Comparison of ENCODE assay signal across 12 cellular contexts in genomic region chr16:28183441-28183840, GRCh38. TPM values are rescaled to one million over a fixed set of nuclear protein-coding genes. Genes with fewer than 3 reads are reported as not detected.
DNase-seq lines count a peak whose midpoint lies in the region; ATAC-seq and TF ChIP-seq lines count a peak whose summit lies in the region.
"Had no signal": no experiment of that assay in that cellular context is flagged by ENCODE, and none has a peak within 500 bp of the region (broad histone marks: within the 10 kb centered on the region; RNA-seq: fewer than 3 reads in every experiment).

No MANE protein-coding gene starts in this region.

- no peak overlapping the region for H3K14ac ChIP-seq in H9 (ENCODE audit: insufficient read depth, low read length)

- peak overlapping the region; percentile 58 for H3K27ac Mint-ChIP-seq in T-helper 2 cell treated with Interferon-gamma antibody and Interleukin-4, amounts not matched to agents 5 μg/mL and 100 μg/mL, for 36 hours
- peak overlapping the region in 2 of 3 experiments; percentile 30 to 35; a peak in 3 of 7 replicates for H3K27ac Mint-ChIP-seq in H9
- peak overlapping the region; percentile 71 for H3K27ac Mint-ChIP-seq in activated T-helper 17 cell treated with anti-CD3 and anti-CD28 coated beads, Interleukin-2, amount 50 U/mL, for 72 hours
- H3K27ac Mint-ChIP-seq in neural crest cell (ENCODE audit: unreplicated experiment): peak overlapping the region; percentile 21
- no peak overlapping the region for H3K27ac Mint-ChIP-seq in endothelial cell (ENCODE audit: unreplicated experiment)

- no peak overlapping the region for H2BK120ac ChIP-seq in H9 (ENCODE audit: low read depth, low read length, poor library complexity, severe bottlenecking)

- no peak overlapping the region for H2BK15ac ChIP-seq in H9 (ENCODE audit: low read depth, low read length)

- H2BK20ac ChIP-seq in H9 (ENCODE audit: low read depth, low read length, poor library complexity, severe bottlenecking): no peak overlapping the region

- no peak overlapping the region for H3K4me3 Mint-ChIP-seq in T-helper 2 cell treated with Interferon-gamma antibody and Interleukin-4, amounts not matched to agents 5 μg/mL and 100 μg/mL, for 36 hours
- H3K4me3 Mint-ChIP-seq in H9 (no peak overlapping the region), neural crest cell (no peak overlapping the region), endothelial cell (ENCODE audit: unreplicated experiment) (no peak overlapping the region)
- H3K4me3 Mint-ChIP-seq in activated T-helper 17 cell treated with anti-CD3 and anti-CD28 coated beads, Interleukin-2, amount 50 U/mL, for 72 hours: peak overlapping the region; percentile 82

- H2AFZ ChIP-seq in H9 (ENCODE audit: low read length): no peak overlapping the region

- H2BK12ac ChIP-seq in H9 (ENCODE audit: insufficient read length, low read depth, low read length): no peak overlapping the region

- no peak overlapping the region for H3K9ac ChIP-seq in H9 (ENCODE audit: extremely low read depth, insufficient read length, low read length)

- H2AK5ac ChIP-seq in H9 (ENCODE audit: insufficient read length, low read length): no peak overlapping the region

- no peaks in the 10 kb centered on the region for H4K20me1 ChIP-seq in H9 (ENCODE audit: control insufficient read depth, insufficient read depth, insufficient read length)

- H3K9me3 Mint-ChIP-seq in T-helper 2 cell treated with Interferon-gamma antibody and Interleukin-4, amounts not matched to agents 5 μg/mL and 100 μg/mL, for 36 hours: peaks cover 9% of the 10 kb centered on the region
- H3K9me3 Mint-ChIP-seq in H9: peaks cover 0 to 5% of the 10 kb centered on the region in 2 experiments; a peak in 3 of 5 replicates
- no peaks in the 10 kb centered on the region for H3K9me3 Mint-ChIP-seq in activated T-helper 17 cell treated with anti-CD3 and anti-CD28 coated beads, Interleukin-2, amount 50 U/mL, for 72 hours
- H3K9me3 Mint-ChIP-seq in neural crest cell: peaks cover 5% of the 10 kb centered on the region
- no peaks in the 10 kb centered on the region for H3K9me3 Mint-ChIP-seq in endothelial cell (ENCODE audit: unreplicated experiment)

- no peaks in the 10 kb centered on the region for H3K23me2 ChIP-seq in H9 (ENCODE audit: insufficient read length, low read depth, low read length, poor library complexity, severe bottlenecking)

- TF ChIP-seq CTCF in H9 (conservative IDR thresholded peaks at IDR 0.05) (no peak), neural crest cell (conservative IDR thresholded peaks at IDR 0.05) (no peak), endothelial cell (IDR thresholded peaks at IDR 0.05; ENCODE audit: unreplicated experiment) (no peak)

- no peak overlapping the region for H4K91ac ChIP-seq in H9 (ENCODE audit: insufficient read length, low read depth, low read length)

- H3K27ac ChIP-seq in H9 (ENCODE audit: insufficient read length, low read depth, low read length): no peak overlapping the region
- H3K27ac ChIP-seq: left ventricle myocardium inferior had no signal

- H4K5ac ChIP-seq in H9 (ENCODE audit: insufficient read length, low read depth, low read length): no peak overlapping the region

- no peak overlapping the region for H3K4me2 ChIP-seq in H9 (ENCODE audit: insufficient read depth, insufficient read length, low read length)

- H3K4ac ChIP-seq in H9 (ENCODE audit: low read depth, low read length): no peak overlapping the region

- H3T11ph ChIP-seq in H9 (ENCODE audit: low read length): no peak overlapping the region

- H3K23ac ChIP-seq in H9 (ENCODE audit: insufficient read length, low read depth, low read length): no peak overlapping the region

- no CpG with 5 or more reads among the region's 2 CpGs for WGBS in H9 (ENCODE audit: extremely low coverage, insufficient read length, low lambda C conversion rate)

- no peak for ATAC-seq in activated T-helper 17 cell treated with anti-CD3 and anti-CD28 coated beads, Interleukin-2, amount 50 U/mL, for 72 hours (replicated peaks)
- ATAC-seq in GM21360 (IDR thresholded peaks at IDR 0.05; ENCODE audit: unreplicated experiment): no peak

- H3K4me1 ChIP-seq in H9 (ENCODE audit: insufficient read depth, low read length): no peaks in the 10 kb centered on the region; the same call in 1 of the 2 replicates

- peaks cover 80% of the 10 kb centered on the region for H3K4me1 Mint-ChIP-seq in T-helper 2 cell treated with Interferon-gamma antibody and Interleukin-4, amounts not matched to agents 5 μg/mL and 100 μg/mL, for 36 hours (ENCODE audit: low read depth)
- H3K4me1 Mint-ChIP-seq in H9: peaks cover 17 to 25% of the 10 kb centered on the region in 2 experiments
- peaks cover 77% of the 10 kb centered on the region for H3K4me1 Mint-ChIP-seq in activated T-helper 17 cell treated with anti-CD3 and anti-CD28 coated beads, Interleukin-2, amount 50 U/mL, for 72 hours
- H3K4me1 Mint-ChIP-seq in neural crest cell: peaks cover 25% of the 10 kb centered on the region
- H3K4me1 Mint-ChIP-seq in endothelial cell (ENCODE audit: unreplicated experiment): peaks cover 6% of the 10 kb centered on the region

- H3K9me3 ChIP-seq in H9 (ENCODE audit: control insufficient read depth, low read depth, low read length): no peaks in the 10 kb centered on the region

- H4K8ac ChIP-seq in H9 (replicated peaks; ENCODE audit: insufficient read length, low read depth, low read length): no peak overlapping the region

- H3K27me3 Mint-ChIP-seq in T-helper 2 cell treated with Interferon-gamma antibody and Interleukin-4, amounts not matched to agents 5 μg/mL and 100 μg/mL, for 36 hours (ENCODE audit: low read depth): no peaks in the 10 kb centered on the region
- no peaks in the 10 kb centered on the region for H3K27me3 Mint-ChIP-seq in H9 (ENCODE audit: low read depth)
- no peaks in the 10 kb centered on the region for H3K27me3 Mint-ChIP-seq in activated T-helper 17 cell treated with anti-CD3 and anti-CD28 coated beads, Interleukin-2, amount 50 U/mL, for 72 hours
- H3K27me3 Mint-ChIP-seq in neural crest cell (ENCODE audit: low read depth): no peaks in the 10 kb centered on the region
- H3K27me3 Mint-ChIP-seq in endothelial cell (ENCODE audit: unreplicated experiment): peaks cover 4% of the 10 kb centered on the region

- H3K18ac ChIP-seq in H9 (ENCODE audit: insufficient read length, low read depth, low read length): no peak overlapping the region

- H2BK5ac ChIP-seq in H9 (ENCODE audit: insufficient read length, low read length): no peak overlapping the region

- no peaks in the 10 kb centered on the region for H3K79me1 ChIP-seq in H9 (ENCODE audit: insufficient read depth, low read depth, low read length, poor library complexity, severe bottlenecking)

- H3K27me3 ChIP-seq in H9 (ENCODE audit: insufficient read depth, low read length): no peaks in the 10 kb centered on the region

- peaks cover 69% of the 10 kb centered on the region for H3K36me3 Mint-ChIP-seq in T-helper 2 cell treated with Interferon-gamma antibody and Interleukin-4, amounts not matched to agents 5 μg/mL and 100 μg/mL, for 36 hours (ENCODE audit: low read depth)
- H3K36me3 Mint-ChIP-seq in H9 (ENCODE audit: insufficient read depth in 1 of 3, low read depth in 3 of 3) (peaks cover 8 to 24% (median 14%) of the 10 kb centered on the region in 3 experiments), neural crest cell (ENCODE audit: low read depth) (peaks cover 13% of the 10 kb centered on the region), endothelial cell (ENCODE audit: low read depth, unreplicated experiment) (peaks cover 10% of the 10 kb centered on the region)
- H3K36me3 Mint-ChIP-seq in activated T-helper 17 cell treated with anti-CD3 and anti-CD28 coated beads, Interleukin-2, amount 50 U/mL, for 72 hours (ENCODE audit: low read depth): peaks cover 94% of the 10 kb centered on the region

- no peak for DNase-seq in T-helper 2 cell treated with Interferon-gamma antibody and Interleukin-4, amounts not matched to agents 5 μg/mL and 100 μg/mL, for 36 hours (ENCODE audit: low spot score)
- DNase-seq in T-helper 2 cell: no peak
- no peak for DNase-seq in H9
- DNase-seq in neural crest cell (ENCODE audit: low read depth, low spot score): no peak
- DNase-seq in endothelial cell (ENCODE audit: low spot score): no peak
- DNase-seq in T1000 (lab: John Stamatoyannopoulos, UW): no peak
- DNase-seq: activated T-cell treated with anti-CD3 and anti-CD28 coated beads for 4 hours, aorta, left ventricle myocardium inferior, NCI-H2081 treated with DMSO at 0.1 percent for 48 hours had no signal

- H3K79me2 ChIP-seq in H9 (ENCODE audit: insufficient read depth, low read length): peaks cover 21% of the 10 kb centered on the region; the same call in 1 of the 2 replicates

- H3K56ac ChIP-seq in H9 (ENCODE audit: insufficient read length, low read depth, low read length): no peak overlapping the region

RNA-seq across cellular contexts. Expression of gene XPO6, which starts 28.3 kb away (rescaled TPM):
- total RNA-seq in H9 (2021) (124 and 130 TPM in 2 replicates), neural crest cell (146 and 148 TPM in 2 replicates), endothelial cell (ENCODE audit: unreplicated experiment) (155 TPM)
- 100 to 1,000 TPM; 238 to 263 TPM for total RNA-seq in activated T-helper 17 cell treated with anti-CD3 and anti-CD28 coated beads, Interleukin-2, amount 50 U/mL, for 72 hours
